Comparison of ENCODE assay signal across 22 cellular contexts in the genomic region with DNA sequence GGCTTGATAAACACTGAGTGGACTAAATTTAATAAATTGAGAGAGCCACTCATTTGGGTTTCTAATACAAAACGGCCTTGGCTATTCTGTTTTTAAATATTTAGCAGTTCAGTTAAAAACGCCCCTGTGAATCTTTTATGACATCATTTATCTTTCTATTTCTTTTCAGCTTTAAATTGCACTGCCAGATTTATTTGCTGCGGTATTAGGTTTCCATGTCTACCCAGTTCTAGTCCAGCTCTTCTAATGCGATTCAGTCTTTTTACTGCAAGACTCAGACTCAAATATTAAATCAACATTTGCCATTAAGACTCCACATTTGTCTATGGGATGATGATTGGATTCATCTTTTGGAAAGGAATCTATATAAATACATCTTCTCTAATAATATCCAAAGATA.
DNase-seq lines count a peak whose midpoint lies in the region; TF ChIP-seq lines count a peak whose summit lies in the region.
"Had no signal": no experiment of that assay in that cellular context is flagged by ENCODE, and none has a peak within 500 bp of the region (broad histone marks: within the 10 kb centered on the region; RNA-seq: fewer than 3 reads in every experiment).

No MANE protein-coding gene starts in this region.

- DNase-seq in HEK293T (ENCODE audit: extremely low spot score) (no peak), left kidney (ENCODE audit: low read depth, low spot score) (peak; percentile 73), nephron progenitor cell (no peak), NOMO-1 (lab: John Stamatoyannopoulos, UW; ENCODE audit: unreplicated experiment in 2 of 2) (no peak), GOT3 (lab: John Stamatoyannopoulos, UW) (no peak), chondrocyte (ENCODE audit: low spot score) (no peak)
- DNase-seq: 8988T; ACHN; BE2C; C1 segment of cervical spinal cord; CD4-positive, alpha-beta memory T cell; CD4-positive, CD25-positive, alpha-beta regulatory T cell; CD8-positive, alpha-beta memory T cell; COR-L47; DMS 273 treated with DMSO at 0.1 percent for 48 hours; DMS153; DMS53; DMS79; DND-41; EL; GDM1 had no signal

- H3K27ac Mint-ChIP-seq in nephron progenitor cell (peak overlapping the region; percentile 31), chondrocyte (ENCODE audit: unreplicated experiment) (no peak overlapping the region)
- H3K27ac Mint-ChIP-seq: CD14-positive monocyte; CD4-positive, alpha-beta memory T cell; CD4-positive, CD25-positive, alpha-beta regulatory T cell; CD8-positive, alpha-beta memory T cell had no signal

- H3K36me3 Mint-ChIP-seq in nephron progenitor cell (ENCODE audit: low read depth) (peaks cover 22% of the 10 kb centered on the region), chondrocyte (ENCODE audit: low read depth) (no peaks in the 10 kb centered on the region)
- H3K36me3 Mint-ChIP-seq: CD14-positive monocyte; CD4-positive, alpha-beta memory T cell; CD4-positive, CD25-positive, alpha-beta regulatory T cell; CD8-positive, alpha-beta memory T cell had no signal

- H3K9me3 Mint-ChIP-seq in nephron progenitor cell (peaks cover 11% of the 10 kb centered on the region), chondrocyte (ENCODE audit: low read depth) (no peaks in the 10 kb centered on the region)

- CTCF ChIA-PET in HEK293T (lab: Yijun Ruan, JAX), result interaction anchor here (1.1 kb wide), 1 partner anchor 16 kb away, joined by 3 read pairs; no protein-coding TSS in a partner anchor

- H3K27me3 Mint-ChIP-seq in nephron progenitor cell (ENCODE audit: low read depth, poor library complexity) (no peaks in the 10 kb centered on the region), chondrocyte (ENCODE audit: low read depth) (no peaks in the 10 kb centered on the region)
- H3K27me3 Mint-ChIP-seq: CD4-positive, alpha-beta memory T cell; CD4-positive, CD25-positive, alpha-beta regulatory T cell; CD8-positive, alpha-beta memory T cell had no signal

- POLR2A ChIA-PET in HEK293T (lab: Yijun Ruan, JAX), result no interaction called here

- TF ChIP-seq CTCF in nephron progenitor cell (IDR thresholded peaks at IDR 0.05), result no peak
- TF ChIP-seq CTCF in chondrocyte (IDR thresholded peaks at IDR 0.05), result no peak

- H3K4me3 Mint-ChIP-seq in nephron progenitor cell (no peak overlapping the region), chondrocyte (ENCODE audit: unreplicated experiment) (no peak overlapping the region)
- H3K4me3 Mint-ChIP-seq: CD14-positive monocyte; CD4-positive, alpha-beta memory T cell; CD4-positive, CD25-positive, alpha-beta regulatory T cell; CD8-positive, alpha-beta memory T cell had no signal

- H3K4me1 Mint-ChIP-seq in nephron progenitor cell (peaks cover 63% of the 10 kb centered on the region), chondrocyte (ENCODE audit: low read depth) (peaks cover under 1% of the 10 kb centered on the region)
- H3K4me1 Mint-ChIP-seq: CD14-positive monocyte; CD4-positive, alpha-beta memory T cell; CD4-positive, CD25-positive, alpha-beta regulatory T cell; CD8-positive, alpha-beta memory T cell had no signal

TF ChIP-seq in HEK293T, 16 proteins besides CTCF, POLR2A, EP300 and RAD21:
- TF ChIP-seq, protein P1, sequence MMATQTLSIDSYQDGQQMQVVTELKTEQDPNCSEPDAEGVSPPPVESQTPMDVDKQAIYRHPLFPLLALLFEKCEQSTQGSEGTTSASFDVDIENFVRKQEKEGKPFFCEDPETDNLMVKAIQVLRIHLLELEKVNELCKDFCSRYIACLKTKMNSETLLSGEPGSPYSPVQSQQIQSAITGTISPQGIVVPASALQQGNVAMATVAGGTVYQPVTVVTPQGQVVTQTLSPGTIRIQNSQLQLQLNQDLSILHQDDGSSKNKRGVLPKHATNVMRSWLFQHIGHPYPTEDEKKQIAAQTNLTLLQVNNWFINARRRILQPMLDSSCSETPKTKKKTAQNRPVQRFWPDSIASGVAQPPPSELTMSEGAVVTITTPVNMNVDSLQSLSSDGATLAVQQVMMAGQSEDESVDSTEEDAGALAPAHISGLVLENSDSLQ (IDR thresholded peaks at IDR 0.05), result peak; percentile 90
- TF ChIP-seq L3MBTL2 (conservative IDR thresholded peaks at IDR 0.05), result no peak
TF ChIP-seq in HEK293T: peak in this region for 1.
